16 cellular contexts compared by ENCODE assay signal in the genomic region with DNA sequence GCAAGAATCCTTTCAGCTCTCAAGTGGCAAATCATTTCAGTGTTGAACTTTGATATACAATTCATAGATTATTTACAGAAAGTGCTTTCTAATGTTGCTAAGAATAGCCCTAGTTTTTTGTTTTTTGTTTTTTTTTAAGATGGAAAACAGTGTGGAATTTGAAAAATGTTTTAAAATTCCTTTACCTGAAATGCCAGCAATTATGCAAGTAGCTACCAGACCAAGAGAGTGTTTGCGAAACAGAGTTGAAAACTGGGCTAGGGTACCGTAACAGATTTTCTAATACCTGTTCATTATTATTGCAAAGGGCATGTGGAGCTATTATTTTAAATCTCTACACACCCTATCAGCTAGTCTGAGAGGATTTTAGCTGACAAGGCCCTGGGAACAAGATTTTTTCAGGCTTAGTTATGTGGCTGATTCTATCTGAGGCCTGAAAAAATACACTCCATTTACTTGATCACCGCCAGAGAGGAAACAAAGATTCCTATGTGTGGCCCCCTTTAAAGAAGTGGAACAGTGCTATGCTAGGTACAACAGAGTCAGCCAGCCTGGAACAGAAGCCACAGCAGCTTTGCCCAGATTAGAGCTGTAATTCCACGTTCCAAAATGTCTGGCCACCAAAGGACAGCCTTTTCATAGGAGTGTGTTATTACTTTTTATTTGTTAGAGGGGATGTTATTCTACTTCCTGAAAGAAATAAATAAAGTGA. TPM values are rescaled to one million over a fixed set of nuclear protein-coding genes. Genes with fewer than 3 reads are reported as not detected.
A peak's percentile ranks its signal among the peaks of the same experiment; 100 is the strongest.
DNase-seq lines count a peak whose midpoint lies in the region; ATAC-seq and TF ChIP-seq lines count a peak whose summit lies in the region.
"Had no signal": no experiment of that assay in that cellular context is flagged by ENCODE, and none has a peak within 500 bp of the region (broad histone marks: within the 10 kb centered on the region; RNA-seq: fewer than 3 reads in every experiment).

No MANE protein-coding gene starts in this region.

- H3K56ac ChIP-seq in mesendoderm (ENCODE audit: low read length), result peak overlapping the region; percentile 26

- H4K8ac ChIP-seq in mesendoderm (ENCODE audit: low read depth, low read length), result no peak overlapping the region

- H3K4me3 ChIP-seq in HL-60 (replicated peaks; ENCODE audit: insufficient read depth, low read length), result no peak overlapping the region
- no peak overlapping the region for H3K4me3 ChIP-seq in mesendoderm (ENCODE audit: low read length)
- no peak overlapping the region for H3K4me3 ChIP-seq in retinal pigment epithelial cell (ENCODE audit: low read length)
- H3K4me3 ChIP-seq in mucosa of descending colon, result no peak overlapping the region
- H3K4me3 ChIP-seq: HAP-1, SJSA1 had no signal

- H3K27ac ChIP-seq in HL-60 (replicated peaks) (peak overlapping the region; percentile 76), mesendoderm (ENCODE audit: low read depth, low read length) (peak overlapping the region; percentile 9)
- H3K27ac ChIP-seq: SJSA1 had no signal

- no peak overlapping the region for H3K4ac ChIP-seq in mesendoderm (ENCODE audit: low read depth, low read length)

- H3K4me1 ChIP-seq in mesendoderm (ENCODE audit: control insufficient read depth, low read depth, low read length) (no peaks in the 10 kb centered on the region), mucosa of descending colon (ENCODE audit: low read depth) (no peaks in the 10 kb centered on the region)

- no peaks in the 10 kb centered on the region for H3K79me1 ChIP-seq in mesendoderm (ENCODE audit: low read length)

- no peaks in the 10 kb centered on the region for H3K27me3 ChIP-seq in HL-60 (ENCODE audit: insufficient read depth, poor library complexity, severe bottlenecking)
- H3K27me3 ChIP-seq in mesendoderm (ENCODE audit: insufficient read depth, low read length, poor library complexity), result no peaks in the 10 kb centered on the region
- H3K27me3 ChIP-seq: SJSA1 had no signal

- no peaks in the 10 kb centered on the region for H3K79me2 ChIP-seq in mesendoderm (ENCODE audit: control insufficient read depth, insufficient read depth, low read length)

- ATAC-seq in GM21576 (IDR thresholded peaks at IDR 0.05; ENCODE audit: unreplicated experiment) (no peak), mucosa of descending colon (no peak)

- H2AK5ac ChIP-seq in mesendoderm (ENCODE audit: low read length), result no peak overlapping the region

- H4K5ac ChIP-seq in mesendoderm (ENCODE audit: low read length), result no peak overlapping the region

- WGBS in mesendoderm (ENCODE audit: extremely low coverage, insufficient coverage, low lambda C conversion rate), result no CpG with 5 or more reads among the region's 4 CpGs

- no peak for DNase-seq in HL-60 (ENCODE audit: low read depth in 1 of 2, low spot score in 1 of 2)
- peak; percentile 10 for DNase-seq in astrocyte of the hippocampus (ENCODE audit: low read depth, low spot score)
- DNase-seq in mesendoderm, result peak; percentile 63
- peak; percentile 8 for DNase-seq in retinal pigment epithelial cell (ENCODE audit: low read depth)
- no peak for DNase-seq in AG20443 (ENCODE audit: low spot score)
- DNase-seq in mucosa of descending colon, result no peak
- DNase-seq: ACHN, COR-L47, KG1, NCI-H1436, NCI-H2029, NCI-H2171 treated with DMSO at 0.1 percent for 48 hours, NCI-H774 had no signal

- no peak overlapping the region for H3K23ac ChIP-seq in mesendoderm (ENCODE audit: low read length)

- peak overlapping the region; percentile 14 for H2BK5ac ChIP-seq in mesendoderm (ENCODE audit: low read length)

- TF ChIP-seq CTCF in HL-60 (IDR thresholded peaks at IDR 0.05; ENCODE audit: insufficient read depth, low read length) (no peak), retinal pigment epithelial cell (conservative IDR thresholded peaks at IDR 0.05; ENCODE audit: low read depth, low read length) (no peak), mucosa of descending colon (IDR thresholded peaks at IDR 0.05) (no peak)

- intact Hi-C loops in mucosa of descending colon (cut with DNase I, micrococcal nuclease), result no loop called here

- H2BK120ac ChIP-seq in mesendoderm (ENCODE audit: low read depth, low read length), result no peak overlapping the region

- no peak overlapping the region for H3K9ac ChIP-seq in mesendoderm (ENCODE audit: low read length)

- H2BK15ac ChIP-seq in mesendoderm (replicated peaks; ENCODE audit: low read depth), result no peak overlapping the region

- H3K4me2 ChIP-seq in mesendoderm (ENCODE audit: low read length), result no peak overlapping the region

- H3K18ac ChIP-seq in mesendoderm (ENCODE audit: low read length), result peak overlapping the region; percentile 80

- no peaks in the 10 kb centered on the region for H3K36me3 ChIP-seq in mesendoderm (ENCODE audit: control insufficient read depth, insufficient read depth, low read length)
- H3K36me3 ChIP-seq in mucosa of descending colon (ENCODE audit: low read depth), result no peaks in the 10 kb centered on the region
- H3K36me3 ChIP-seq: HAP-1, SJSA1 had no signal

- no peaks in the 10 kb centered on the region for H3K9me3 ChIP-seq in mucosa of descending colon
- H3K9me3 ChIP-seq: HAP-1, SJSA1 had no signal

RNA-seq across cellular contexts. Expression of gene SLC39A8, which starts 46.9 kb away (rescaled TPM):
- polyA plus RNA-seq in mesendoderm (2013, experiment 1 of 2), result 99.2 TPM
- polyA plus RNA-seq in mesendoderm (2013, experiment 2 of 2), result 97.9 TPM
- 100 to 1,000 TPM in 1 of 3 donors, 10 to 100 TPM in 2; 35.1 to 121 (median 83.5) TPM for total RNA-seq in mucosa of descending colon

Comparison
In these comparisons a context has a peak if more than half of its experiments do, and no peak if none do; other contexts are left out.
1. DNase-seq: peak in astrocyte of the hippocampus (single experiment), mesendoderm (single experiment) and retinal pigment epithelial cell (single experiment); none in HL-60 (0 of 2), AG20443 (single experiment) and mucosa of descending colon (0 of 3).